In the genomic region with DNA sequence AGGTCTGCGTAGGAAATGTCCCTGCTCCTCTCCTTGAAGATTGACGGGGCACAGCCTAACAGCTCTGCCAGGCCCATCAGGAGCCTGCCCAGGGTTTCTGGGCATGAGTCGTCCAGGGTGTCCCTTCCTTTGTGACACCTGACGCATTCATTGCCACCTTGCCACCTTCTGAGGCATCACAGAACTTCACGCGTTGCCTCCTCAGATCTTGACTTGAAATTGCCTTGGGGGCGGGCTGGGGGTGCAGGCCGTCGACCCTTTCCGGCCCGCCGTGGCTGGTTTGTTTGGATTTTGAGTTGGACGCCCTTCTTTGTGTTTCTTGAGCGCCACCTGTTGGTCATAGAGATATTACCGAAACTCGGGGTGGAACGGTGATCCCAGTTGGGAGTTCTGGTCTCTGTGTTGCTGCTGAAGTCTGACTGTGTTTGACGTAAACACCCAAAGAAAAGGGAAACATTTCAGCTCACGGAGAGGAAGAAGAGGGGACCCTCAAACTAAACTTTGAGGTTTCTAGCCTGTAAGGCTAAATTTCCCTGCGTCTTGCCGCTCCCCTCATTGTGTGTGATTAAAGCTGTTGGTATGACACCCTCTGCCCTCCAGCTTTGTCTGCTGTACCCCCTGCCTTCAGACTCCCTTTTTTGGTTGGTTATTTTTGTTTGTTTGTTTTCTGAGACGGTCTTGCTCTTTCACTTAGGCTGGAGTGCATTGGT, we compare ENCODE assay signal across 1 cellular context.
TF ChIP-seq lines count a peak whose summit lies in the region.

No MANE protein-coding gene starts in this region.

TF ChIP-seq in H1, 55 proteins besides CTCF, POLR2A, EP300 and RAD21 (continued from another document):
- TF ChIP-seq, protein P1, sequence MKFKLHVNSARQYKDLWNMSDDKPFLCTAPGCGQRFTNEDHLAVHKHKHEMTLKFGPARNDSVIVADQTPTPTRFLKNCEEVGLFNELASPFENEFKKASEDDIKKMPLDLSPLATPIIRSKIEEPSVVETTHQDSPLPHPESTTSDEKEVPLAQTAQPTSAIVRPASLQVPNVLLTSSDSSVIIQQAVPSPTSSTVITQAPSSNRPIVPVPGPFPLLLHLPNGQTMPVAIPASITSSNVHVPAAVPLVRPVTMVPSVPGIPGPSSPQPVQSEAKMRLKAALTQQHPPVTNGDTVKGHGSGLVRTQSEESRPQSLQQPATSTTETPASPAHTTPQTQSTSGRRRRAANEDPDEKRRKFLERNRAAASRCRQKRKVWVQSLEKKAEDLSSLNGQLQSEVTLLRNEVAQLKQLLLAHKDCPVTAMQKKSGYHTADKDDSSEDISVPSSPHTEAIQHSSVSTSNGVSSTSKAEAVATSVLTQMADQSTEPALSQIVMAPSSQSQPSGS (IDR thresholded peaks at IDR 0.05; ENCODE audit: low read length) = 0 out of 2 replicates have a peak, but pooled peaks have one; percentile 18
- TF ChIP-seq HDAC2 (IDR thresholded peaks at IDR 0.05; ENCODE audit: borderline replicate concordance in 1 of 2, low read depth in 2 of 2, low read length in 2 of 2) = no peak
- no peak for TF ChIP-seq CHD1 (IDR thresholded peaks at IDR 0.05; ENCODE audit: low read depth, low read length)
- no peak for TF ChIP-seq CTBP2 (IDR thresholded peaks at IDR 0.05; ENCODE audit: borderline replicate concordance, insufficient read depth, insufficient read length, low read length)
- TF ChIP-seq JUND (IDR thresholded peaks at IDR 0.05; ENCODE audit: low read length) = 0 out of 2 replicates have a peak, but pooled peaks have one; percentile 9
- no peak for TF ChIP-seq SP2 (IDR thresholded peaks at IDR 0.05; ENCODE audit: low read length)
- no peak for TF ChIP-seq EZH2 (IDR thresholded peaks at IDR 0.05; ENCODE audit: low read depth, low read length, severe bottlenecking)
- no peak for TF ChIP-seq RBBP5 (IDR thresholded peaks at IDR 0.05; ENCODE audit: borderline replicate concordance, low read depth, low read length)
- no peak for TF ChIP-seq YY1 (IDR thresholded peaks at IDR 0.05; ENCODE audit: low read depth, low read length)
